ENCODE assay signal across 36 cellular contexts in genomic region chr11:18080451-18080850, GRCh38. TPM values are rescaled to one million over a fixed set of nuclear protein-coding genes. Genes with fewer than 3 reads are reported as not detected.
"Had no signal": no experiment of that assay in that cellular context is flagged by ENCODE, and none has a peak within 500 bp of the region (broad histone marks: within the 10 kb centered on the region; RNA-seq: fewer than 3 reads in every experiment).

No MANE protein-coding gene starts in this region.

- H3K4me3 ChIP-seq: adrenal gland, body of pancreas, coronary artery, gastroesophageal sphincter, right atrium auricular region, smooth muscle cell, stomach, tibial artery, upper lobe of right lung had no signal

- H3K9me3 ChIP-seq: adrenal gland, body of pancreas, gastroesophageal sphincter, neutrophil, right atrium auricular region, stomach, tibial artery, upper lobe of right lung had no signal

- H3K4me2 ChIP-seq: smooth muscle cell had no signal

- H3K27ac Mint-ChIP-seq: activated naive CD4-positive, alpha-beta T cell treated with anti-CD3 and anti-CD28 coated beads, Interleukin-2, amount 50 U/mL, for 72 hours; mesothelial cell of epicardium; nephron progenitor cell; progenitor cell of endocrine pancreas; stimulated activated naive B cell treated with anti-CD40 and anti-IgM and Interleukin-4, amounts not matched to agents 10 μg/mL and 1 μg/mL and 100 μg/mL, for 72 hours had no signal

- H3K27me3 ChIP-seq: adrenal gland, body of pancreas, gastroesophageal sphincter, neutrophil, right atrium auricular region, stomach, tibial artery, upper lobe of right lung had no signal

- DNase-seq: activated CD4-positive, alpha-beta T cell treated with anti-CD3 and anti-CD28 coated beads, Interleukin-2, amount 50 U/mL, for 1 hour; activated CD4-positive, CD25-positive, alpha-beta regulatory T cell treated with anti-CD3 and anti-CD28 coated beads, Interleukin-2, amount 50 U/mL, for 72 hours; activated CD8-positive, alpha-beta T cell treated with anti-CD3 and anti-CD28 coated beads for 36 hours; activated gamma-delta T cell treated with Interleukin-2 at 50 U/mL for 16 hours; activated T-cell treated with anti-CD3 and anti-CD28 coated beads, Interleukin-2, amount 50 U/mL, for 4 hours; adrenal gland; aorta; body of pancreas; cerebellar nuclear complex; effector memory CD8-positive, alpha-beta T cell; head of caudate nucleus; hippocampal formation; kidney; naive B cell; nephron progenitor cell; stimulated activated CD4-positive, alpha-beta T cell treated with anti-CD3 and anti-CD28 coated beads, Interleukin-1b, Interleukin-23, amount 100 ng/mL, for 48 hours; stimulated activated CD4-positive, alpha-beta T cell treated with anti-CD3 and anti-CD28 coated beads, Interleukin-4, amount 100 ng/mL, for 4 hours; stimulated activated CD8-positive, alpha-beta memory T cell treated with anti-CD3 and anti-CD28 coated beads, Interleukin-4, amount 100 ng/mL, for 48 hours; stimulated activated naive B cell treated with anti-CD40 and anti-IgM and Interleukin-4, amounts not matched to agents 10 μg/mL and 1 μg/mL and 100 μg/mL, for 72 hours; stomach; T-helper 9 cell; tibial artery; upper lobe of right lung had no signal

- H3K4me3 Mint-ChIP-seq: activated CD8-positive, alpha-beta T cell treated with anti-CD3 and anti-CD28 coated beads for 36 hours; activated T-cell treated with anti-CD3 and anti-CD28 coated beads, Interleukin-2, amount 50 U/mL, for 4 hours; activated T-helper 17 cell treated with anti-CD3 and anti-CD28 coated beads, Interleukin-2, amount 50 U/mL, for 72 hours; effector memory CD8-positive, alpha-beta T cell; mesothelial cell of epicardium; naive B cell; nephron progenitor cell; stimulated activated naive B cell treated with anti-CD40 and anti-IgM and Interleukin-4, amounts not matched to agents 10 μg/mL and 1 μg/mL and 100 μg/mL, for 72 hours had no signal

- H3K9me3 Mint-ChIP-seq: activated CD8-positive, alpha-beta T cell treated with anti-CD3 and anti-CD28 coated beads for 36 hours; activated naive CD4-positive, alpha-beta T cell treated with anti-CD3 and anti-CD28 coated beads, Interleukin-2, amount 50 U/mL, for 72 hours; activated T-cell treated with anti-CD3 and anti-CD28 coated beads, Interleukin-2, amount 50 U/mL, for 4 hours; activated T-helper 17 cell treated with anti-CD3 and anti-CD28 coated beads, Interleukin-2, amount 50 U/mL, for 72 hours; effector memory CD8-positive, alpha-beta T cell; mesothelial cell of epicardium; naive B cell; nephron progenitor cell; stimulated activated naive B cell treated with anti-CD40 and anti-IgM and Interleukin-4, amounts not matched to agents 10 μg/mL and 1 μg/mL and 100 μg/mL, for 72 hours had no signal

- H3K4me1 Mint-ChIP-seq: activated T-helper 17 cell treated with anti-CD3 and anti-CD28 coated beads, Interleukin-2, amount 50 U/mL, for 72 hours; mesothelial cell of epicardium; nephron progenitor cell; stimulated activated naive B cell treated with anti-CD40 and anti-IgM and Interleukin-4, amounts not matched to agents 10 μg/mL and 1 μg/mL and 100 μg/mL, for 72 hours had no signal

- H3K27ac ChIP-seq: adrenal gland, body of pancreas, coronary artery, gastroesophageal sphincter, neutrophil, right atrium auricular region, stomach, tibial artery, upper lobe of right lung had no signal

- H3K4me1 ChIP-seq: adrenal gland, body of pancreas, gastroesophageal sphincter, right atrium auricular region, stomach, tibial artery, upper lobe of right lung had no signal

- H3K36me3 ChIP-seq: neutrophil had no signal

- H3K27me3 Mint-ChIP-seq: activated CD8-positive, alpha-beta T cell treated with anti-CD3 and anti-CD28 coated beads for 36 hours; activated T-helper 17 cell treated with anti-CD3 and anti-CD28 coated beads, Interleukin-2, amount 50 U/mL, for 72 hours; effector memory CD8-positive, alpha-beta T cell; naive B cell; progenitor cell of endocrine pancreas; stimulated activated naive B cell treated with anti-CD40 and anti-IgM and Interleukin-4, amounts not matched to agents 10 μg/mL and 1 μg/mL and 100 μg/mL, for 72 hours had no signal

- FAIRE-seq: kidney had no signal

RNA-seq across cellular contexts. Expression of gene TPH1, which starts 34.4 kb away (rescaled TPM):
- polyA plus RNA-seq: smooth muscle cell had no signal

RNA-seq across cellular contexts. Expression of gene MRGPRX3, which starts 51.9 kb away (rescaled TPM):
- total RNA-seq: activated CD8-positive, alpha-beta T cell treated with anti-CD3 and anti-CD28 coated beads for 36 hours; activated naive CD4-positive, alpha-beta T cell treated with anti-CD3 and anti-CD28 coated beads, Interleukin-2, amount 50 U/mL, for 72 hours; activated T-cell treated with anti-CD3 and anti-CD28 coated beads, Interleukin-2, amount 50 U/mL, for 4 hours; activated T-helper 17 cell treated with anti-CD3 and anti-CD28 coated beads, Interleukin-2, amount 50 U/mL, for 72 hours; adrenal gland; aorta; body of pancreas; fibroblast of lung; fibroblast of villous mesenchyme; kidney; mesothelial cell of epicardium; osteocyte; progenitor cell of endocrine pancreas; right atrium auricular region; smooth muscle cell; stomach; T-helper 1 cell treated with Interleukin-12 subunit alpha and Interleukin-12 subunit beta and Interleukin-4 antibody, amounts not matched to agents 30 ng/mL and 1 ng/mL, for 36 hours; upper lobe of right lung had no signal
- polyA plus RNA-seq: adrenal gland, aorta, fibroblast of lung, smooth muscle cell had no signal
